1 cellular context compared by ENCODE assay signal in the genomic region with DNA sequence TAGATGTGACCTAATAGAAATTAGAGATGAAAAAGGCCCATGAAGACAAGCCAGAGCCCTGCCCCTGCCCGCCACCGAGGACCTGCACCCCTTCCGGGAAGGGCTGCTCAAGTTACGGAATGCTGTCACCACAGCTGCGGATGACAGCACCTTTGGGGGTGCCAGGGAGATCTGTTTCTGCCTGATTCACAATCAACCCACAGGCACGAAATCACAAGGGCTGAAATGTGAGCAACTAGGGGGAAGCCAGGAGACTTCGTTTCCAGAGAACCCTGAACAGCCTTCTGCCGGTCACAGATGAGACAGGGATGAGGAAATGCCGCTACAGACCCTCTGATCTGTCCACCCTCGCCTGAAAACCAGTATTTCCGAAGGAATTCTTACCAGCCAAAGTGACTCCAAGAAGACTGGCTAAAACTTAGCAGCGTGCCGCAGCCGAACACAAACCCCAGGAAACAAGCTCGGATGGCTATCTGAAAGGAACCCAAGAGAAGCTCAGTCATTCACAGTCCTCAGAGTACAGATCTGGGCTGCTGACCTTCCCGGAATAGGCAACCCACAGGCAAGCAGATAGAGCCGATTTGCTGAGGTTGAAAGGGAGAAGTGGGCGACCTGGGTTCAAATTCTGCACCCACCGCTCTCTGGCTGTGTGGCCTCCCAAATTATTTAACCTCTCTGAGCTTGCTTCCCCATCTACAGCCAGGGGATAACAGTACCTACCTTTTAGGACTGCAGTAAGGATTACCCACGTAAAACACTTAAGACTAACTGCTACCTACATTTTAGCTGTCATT.
A peak's percentile ranks its signal among the peaks of the same experiment; 100 is the strongest.
TF ChIP-seq lines count a peak whose summit lies in the region.

No MANE protein-coding gene starts in this region.

TF ChIP-seq in K562, 482 proteins besides CTCF, POLR2A, EP300 and RAD21 (continued from another document and continues in another):
- TF ChIP-seq, protein P1, sequence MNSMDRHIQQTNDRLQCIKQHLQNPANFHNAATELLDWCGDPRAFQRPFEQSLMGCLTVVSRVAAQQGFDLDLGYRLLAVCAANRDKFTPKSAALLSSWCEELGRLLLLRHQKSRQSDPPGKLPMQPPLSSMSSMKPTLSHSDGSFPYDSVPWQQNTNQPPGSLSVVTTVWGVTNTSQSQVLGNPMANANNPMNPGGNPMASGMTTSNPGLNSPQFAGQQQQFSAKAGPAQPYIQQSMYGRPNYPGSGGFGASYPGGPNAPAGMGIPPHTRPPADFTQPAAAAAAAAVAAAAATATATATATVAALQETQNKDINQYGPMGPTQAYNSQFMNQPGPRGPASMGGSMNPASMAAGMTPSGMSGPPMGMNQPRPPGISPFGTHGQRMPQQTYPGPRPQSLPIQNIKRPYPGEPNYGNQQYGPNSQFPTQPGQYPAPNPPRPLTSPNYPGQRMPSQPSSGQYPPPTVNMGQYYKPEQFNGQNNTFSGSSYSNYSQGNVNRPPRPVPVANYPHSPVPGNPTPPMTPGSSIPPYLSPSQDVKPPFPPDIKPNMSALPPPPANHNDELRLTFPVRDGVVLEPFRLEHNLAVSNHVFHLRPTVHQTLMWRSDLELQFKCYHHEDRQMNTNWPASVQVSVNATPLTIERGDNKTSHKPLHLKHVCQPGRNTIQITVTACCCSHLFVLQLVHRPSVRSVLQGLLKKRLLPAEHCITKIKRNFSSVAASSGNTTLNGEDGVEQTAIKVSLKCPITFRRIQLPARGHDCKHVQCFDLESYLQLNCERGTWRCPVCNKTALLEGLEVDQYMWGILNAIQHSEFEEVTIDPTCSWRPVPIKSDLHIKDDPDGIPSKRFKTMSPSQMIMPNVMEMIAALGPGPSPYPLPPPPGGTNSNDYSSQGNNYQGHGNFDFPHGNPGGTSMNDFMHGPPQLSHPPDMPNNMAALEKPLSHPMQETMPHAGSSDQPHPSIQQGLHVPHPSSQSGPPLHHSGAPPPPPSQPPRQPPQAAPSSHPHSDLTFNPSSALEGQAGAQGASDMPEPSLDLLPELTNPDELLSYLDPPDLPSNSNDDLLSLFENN (IDR thresholded peaks at IDR 0.05; ENCODE audit: low read depth in 2 of 2, low read length in 2 of 2), result no peak
- TF ChIP-seq MTF1 (CRISPR knock-in tag; IDR thresholded peaks at IDR 0.05; ENCODE audit: borderline replicate concordance), result no peak
- TF ChIP-seq RFX1 (IDR thresholded peaks at IDR 0.05), result no peak
- no peak for TF ChIP-seq KDM4B (IDR thresholded peaks at IDR 0.05; ENCODE audit: borderline replicate concordance in 2 of 2, low read depth in 1 of 2)
- TF ChIP-seq FOXM1 (IDR thresholded peaks at IDR 0.05; ENCODE audit: low read depth), result no peak
- no peak for TF ChIP-seq FOXM1 (CRISPR knock-in tag; IDR thresholded peaks at IDR 0.05; ENCODE audit: low read depth)
- TF ChIP-seq ZNF79 (CRISPR knock-in tag; IDR thresholded peaks at IDR 0.05; ENCODE audit: low read depth), result no peak
- TF ChIP-seq MTA1 (IDR thresholded peaks at IDR 0.05; ENCODE audit: borderline replicate concordance), result 0 out of 2 replicates have a peak, but pooled peaks have one; percentile 16
- no peak for TF ChIP-seq TFAM (CRISPR knock-in tag; conservative IDR thresholded peaks at IDR 0.05)
- TF ChIP-seq ATF7 (IDR thresholded peaks at IDR 0.05), result no peak
- no peak for TF ChIP-seq ZNF436 (CRISPR knock-in tag; IDR thresholded peaks at IDR 0.05)
- no peak for TF ChIP-seq RBM39 (optimal IDR thresholded peaks at IDR 0.05; ENCODE audit: low read depth, low read length)
- peak; percentile 58 for TF ChIP-seq HNRNPLL (IDR thresholded peaks at IDR 0.05; ENCODE audit: low read depth, low read length, poor library complexity, severe bottlenecking)
- TF ChIP-seq ELF1 (tag; IDR thresholded peaks at IDR 0.05), result no peak
- no peak for TF ChIP-seq SAFB2 (IDR thresholded peaks at IDR 0.05; ENCODE audit: borderline replicate concordance, low read depth, low read length, severe bottlenecking)
- 0 out of 2 replicates have a peak, but pooled peaks have one; percentile 41 for TF ChIP-seq E2F4 (CRISPR knock-in tag; IDR thresholded peaks at IDR 0.05; ENCODE audit: low read depth)
- no peak for TF ChIP-seq NCOA2 (IDR thresholded peaks at IDR 0.05; ENCODE audit: partially characterized antibody in 2 of 2)
- TF ChIP-seq PTBP1 (IDR thresholded peaks at IDR 0.05; ENCODE audit: low read depth, low read length), result 0 out of 2 replicates have a peak, but pooled peaks have one; percentile 26
- no peak for TF ChIP-seq MYBL2 (IDR thresholded peaks at IDR 0.05; ENCODE audit: low read depth)
- no peak for TF ChIP-seq MYBL2 (CRISPR knock-in tag; IDR thresholded peaks at IDR 0.05; ENCODE audit: borderline replicate concordance)
- no peak for TF ChIP-seq ZNF57 (CRISPR knock-in tag; IDR thresholded peaks at IDR 0.05)
- no peak for TF ChIP-seq MBD2 (IDR thresholded peaks at IDR 0.05; ENCODE audit: borderline replicate concordance, low read depth)
- no peak for TF ChIP-seq HIVEP1 (CRISPR knock-in tag; IDR thresholded peaks at IDR 0.05)
- TF ChIP-seq NFE2L1 (tag; IDR thresholded peaks at IDR 0.05; ENCODE audit: borderline replicate concordance, low read depth), result no peak
- TF ChIP-seq RBM15 (IDR thresholded peaks at IDR 0.05; ENCODE audit: insufficient read depth, low read length), result no peak
- no peak for TF ChIP-seq THAP7 (CRISPR knock-in tag; IDR thresholded peaks at IDR 0.05)
- no peak for TF ChIP-seq SIX5 (IDR thresholded peaks at IDR 0.05; ENCODE audit: borderline replicate concordance in 1 of 2, insufficient read depth in 1 of 2, low read depth in 1 of 2, low read length in 2 of 2)
- TF ChIP-seq ZNF134 (CRISPR knock-in tag; conservative IDR thresholded peaks at IDR 0.05), result no peak
- TF ChIP-seq HMBOX1 (IDR thresholded peaks at IDR 0.05), result peak; percentile 15; the same call in 1 of the 2 replicates
- no peak for TF ChIP-seq PATZ1 (CRISPR knock-in tag; IDR thresholded peaks at IDR 0.05; ENCODE audit: borderline replicate concordance)
- TF ChIP-seq ZNF354B (CRISPR knock-in tag; IDR thresholded peaks at IDR 0.05), result no peak
- no peak for TF ChIP-seq SNAPC5 (CRISPR knock-in tag; IDR thresholded peaks at IDR 0.05)
- TF ChIP-seq TAL1 (IDR thresholded peaks at IDR 0.05), result no peak
- TF ChIP-seq FOXK2 (conservative IDR thresholded peaks at IDR 0.05 in 1 of 2, IDR thresholded peaks at IDR 0.05 in 1 of 2; ENCODE audit: low read depth in 2 of 2), result no peak
- no peak for TF ChIP-seq RBM17 (IDR thresholded peaks at IDR 0.05; ENCODE audit: borderline replicate concordance, low read depth, low read length)
- no peak for TF ChIP-seq FOXA1 (IDR thresholded peaks at IDR 0.05; ENCODE audit: borderline replicate concordance)
- no peak for TF ChIP-seq TCF15 (CRISPR knock-in tag; IDR thresholded peaks at IDR 0.05)
- no peak for TF ChIP-seq ZNF511 (CRISPR knock-in tag; IDR thresholded peaks at IDR 0.05)
- TF ChIP-seq, protein P2, sequence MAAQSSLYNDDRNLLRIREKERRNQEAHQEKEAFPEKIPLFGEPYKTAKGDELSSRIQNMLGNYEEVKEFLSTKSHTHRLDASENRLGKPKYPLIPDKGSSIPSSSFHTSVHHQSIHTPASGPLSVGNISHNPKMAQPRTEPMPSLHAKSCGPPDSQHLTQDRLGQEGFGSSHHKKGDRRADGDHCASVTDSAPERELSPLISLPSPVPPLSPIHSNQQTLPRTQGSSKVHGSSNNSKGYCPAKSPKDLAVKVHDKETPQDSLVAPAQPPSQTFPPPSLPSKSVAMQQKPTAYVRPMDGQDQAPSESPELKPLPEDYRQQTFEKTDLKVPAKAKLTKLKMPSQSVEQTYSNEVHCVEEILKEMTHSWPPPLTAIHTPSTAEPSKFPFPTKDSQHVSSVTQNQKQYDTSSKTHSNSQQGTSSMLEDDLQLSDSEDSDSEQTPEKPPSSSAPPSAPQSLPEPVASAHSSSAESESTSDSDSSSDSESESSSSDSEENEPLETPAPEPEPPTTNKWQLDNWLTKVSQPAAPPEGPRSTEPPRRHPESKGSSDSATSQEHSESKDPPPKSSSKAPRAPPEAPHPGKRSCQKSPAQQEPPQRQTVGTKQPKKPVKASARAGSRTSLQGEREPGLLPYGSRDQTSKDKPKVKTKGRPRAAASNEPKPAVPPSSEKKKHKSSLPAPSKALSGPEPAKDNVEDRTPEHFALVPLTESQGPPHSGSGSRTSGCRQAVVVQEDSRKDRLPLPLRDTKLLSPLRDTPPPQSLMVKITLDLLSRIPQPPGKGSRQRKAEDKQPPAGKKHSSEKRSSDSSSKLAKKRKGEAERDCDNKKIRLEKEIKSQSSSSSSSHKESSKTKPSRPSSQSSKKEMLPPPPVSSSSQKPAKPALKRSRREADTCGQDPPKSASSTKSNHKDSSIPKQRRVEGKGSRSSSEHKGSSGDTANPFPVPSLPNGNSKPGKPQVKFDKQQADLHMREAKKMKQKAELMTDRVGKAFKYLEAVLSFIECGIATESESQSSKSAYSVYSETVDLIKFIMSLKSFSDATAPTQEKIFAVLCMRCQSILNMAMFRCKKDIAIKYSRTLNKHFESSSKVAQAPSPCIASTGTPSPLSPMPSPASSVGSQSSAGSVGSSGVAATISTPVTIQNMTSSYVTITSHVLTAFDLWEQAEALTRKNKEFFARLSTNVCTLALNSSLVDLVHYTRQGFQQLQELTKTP (IDR thresholded peaks at IDR 0.05; ENCODE audit: low read depth in 1 of 2, partially characterized antibody in 2 of 2), result peak in 1 of 2 experiments; percentile 17
- TF ChIP-seq, protein P3, sequence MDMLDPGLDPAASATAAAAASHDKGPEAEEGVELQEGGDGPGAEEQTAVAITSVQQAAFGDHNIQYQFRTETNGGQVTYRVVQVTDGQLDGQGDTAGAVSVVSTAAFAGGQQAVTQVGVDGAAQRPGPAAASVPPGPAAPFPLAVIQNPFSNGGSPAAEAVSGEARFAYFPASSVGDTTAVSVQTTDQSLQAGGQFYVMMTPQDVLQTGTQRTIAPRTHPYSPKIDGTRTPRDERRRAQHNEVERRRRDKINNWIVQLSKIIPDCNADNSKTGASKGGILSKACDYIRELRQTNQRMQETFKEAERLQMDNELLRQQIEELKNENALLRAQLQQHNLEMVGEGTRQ (CRISPR knock-in tag; IDR thresholded peaks at IDR 0.05), result no peak
- TF ChIP-seq ETS1 (conservative IDR thresholded peaks at IDR 0.05; ENCODE audit: control insufficient read depth, low read depth, low read length), result 0 out of 2 replicates have a peak, but pooled peaks have one; percentile 38
- TF ChIP-seq SMARCA5 (IDR thresholded peaks at IDR 0.05), result peak; percentile 91
- TF ChIP-seq ZNF23 (CRISPR knock-in tag; IDR thresholded peaks at IDR 0.05), result no peak
- no peak for TF ChIP-seq ARNT (IDR thresholded peaks at IDR 0.05)
- no peak for TF ChIP-seq HMG20A (CRISPR knock-in tag; conservative IDR thresholded peaks at IDR 0.05)
- no peak for TF ChIP-seq RBM22 (IDR thresholded peaks at IDR 0.05; ENCODE audit: low read depth, low read length, poor library complexity, severe bottlenecking)
- TF ChIP-seq EWSR1 (IDR thresholded peaks at IDR 0.05; ENCODE audit: borderline replicate concordance, low read depth, partially characterized antibody), result no peak
- TF ChIP-seq LEF1 (IDR thresholded peaks at IDR 0.05), result no peak
